10 cellular contexts compared by ENCODE assay signal in genomic region chr19:50728084-50728737, GRCh38. TPM values are rescaled to one million over a fixed set of nuclear protein-coding genes. Genes with fewer than 3 reads are reported as not detected.
DNase-seq lines count a peak whose midpoint lies in the region; ATAC-seq and TF ChIP-seq lines count a peak whose summit lies in the region.
"Had no signal": no experiment of that assay in that cellular context is flagged by ENCODE, and none has a peak within 500 bp of the region (broad histone marks: within the 10 kb centered on the region; RNA-seq: fewer than 3 reads in every experiment).

No MANE protein-coding gene starts in this region.

- no peak for TF ChIP-seq CTCF in HFF-Myc (IDR thresholded peaks at IDR 0.05; ENCODE audit: low read depth, low read length, missing control alignments)

- DNase-seq in HFF-Myc (ENCODE audit: extremely low read depth, low read depth) (peak; percentile 63), dermis blood vessel endothelial cell (peak; percentile 93), lung microvascular endothelial cell (ENCODE audit: low read depth in 2 of 2) (peak; percentile 90 to 91), SHP77 treated with DMSO at 0.1 percent for 48 hours (lab: John Stamatoyannopoulos, UW) (no peak)
- DNase-seq in activated CD4-positive, alpha-beta T cell treated with anti-CD3 and anti-CD28 coated beads for 1 hour = peak; percentile 43
- DNase-seq in stimulated activated CD8-positive, alpha-beta memory T cell treated with anti-CD3 and anti-CD28 coated beads, Interleukin-4, amount 100 ng/mL, for 24 hours (ENCODE audit: low read depth) = peak; percentile 84

- ATAC-seq in GM21367 (IDR thresholded peaks at IDR 0.05; ENCODE audit: unreplicated experiment) (no peak), GM18502 (IDR thresholded peaks at IDR 0.05; ENCODE audit: poor library complexity, unreplicated experiment) (no peak)

- H3K4me3 ChIP-seq in HFF-Myc (replicated peaks; ENCODE audit: low read depth, low read length) = no peak overlapping the region

RNA-seq across cellular contexts. Expression of gene CLEC11A, which starts 5.0 kb away (rescaled TPM):
- 0.17 and 0.84 TPM in 2 replicates for total RNA-seq in dermis blood vessel endothelial cell
- total RNA-seq in lung microvascular endothelial cell = 0.40 and 2.6 TPM in 2 replicates

RNA-seq across cellular contexts. Expression of gene SHANK1, which starts 8.6 kb away (rescaled TPM):
- total RNA-seq in dermis blood vessel endothelial cell (0.09 and 0.17 TPM in 2 replicates), lung microvascular endothelial cell (0.22 TPM in 1 of 2 replicates, not detected in the other)

RNA-seq across cellular contexts. Expression of gene GPR32, which starts 42.1 kb away (rescaled TPM):
- total RNA-seq in dermis blood vessel endothelial cell = not detected in 2 replicates
- not detected in 2 replicates for total RNA-seq in lung microvascular endothelial cell
- total RNA-seq: M059J, temporal lobe had no signal
